Comparison of ENCODE assay signal across 8 cellular contexts in genomic region chr9:21709464-21710058, GRCh38.
DNase-seq lines count a peak whose midpoint lies in the region; ATAC-seq and TF ChIP-seq lines count a peak whose summit lies in the region.

No MANE protein-coding gene starts in this region.

- intact Hi-C loops in left lung (cut with DNase I) = loop anchor here in 1 of 2 donors (10.0 kb wide), 1 partner anchor 75 kb away; no protein-coding TSS in a partner anchor

- ATAC-seq in GM19452 (IDR thresholded peaks at IDR 0.05; ENCODE audit: unreplicated experiment) (peak; percentile 69), left lung (peak; percentile 92)

- TF ChIP-seq CTCF in brain microvascular endothelial cell (IDR thresholded peaks at IDR 0.05; ENCODE audit: low read depth, low read length, missing control alignments) = peak; percentile 82
- TF ChIP-seq CTCF in left lung (IDR thresholded peaks at IDR 0.05) = peak; percentile 79 to 84

- H3K9me3 ChIP-seq in left lung = no peaks in the 10 kb centered on the region

- H3K36me3 ChIP-seq in brain microvascular endothelial cell (replicated peaks) (no peaks in the 10 kb centered on the region), left lung (no peaks in the 10 kb centered on the region)

- DNase-seq in D341Med (ENCODE audit: low spot score) (peak; percentile 40), HT-29 (ENCODE audit: low spot score) (peak; percentile 93), SW480 (ENCODE audit: low spot score) (peak; percentile 31), brain microvascular endothelial cell (peak; percentile 64), left lung (peak in 1 of 2 donors; percentile 32), middle frontal gyrus (ENCODE audit: extremely low spot score, low spot score) (no peak)
- DNase-seq in stimulated activated CD8-positive, alpha-beta memory T cell treated with anti-CD3 and anti-CD28 coated beads, Interleukin-15, amount 100 ng/mL, for 1 hour (ENCODE audit: low read depth) = peak; percentile 49

- no peaks in the 10 kb centered on the region for H3K4me1 ChIP-seq in left lung

- H3K27me3 ChIP-seq in brain microvascular endothelial cell (replicated peaks) (no peaks in the 10 kb centered on the region), left lung (peaks cover 8 to 49% of the 10 kb centered on the region in 2 donors)

- H3K4me3 ChIP-seq in brain microvascular endothelial cell (ENCODE audit: low read depth, low read length) (no peak overlapping the region), left lung (no peak overlapping the region)

- H3K27ac ChIP-seq in brain microvascular endothelial cell = no peak overlapping the region
- H3K27ac ChIP-seq in left lung = no peak overlapping the region

- in situ Hi-C loops in brain microvascular endothelial cell (cut with HindIII; ENCODE audit: low pct_ligation_motif_present, low sequenced_read_pairs) = loop anchor here (10.0 kb wide), 1 partner anchor 75 kb away; no protein-coding TSS in a partner anchor
